Comparison of ENCODE assay signal across 1 cellular context in the genomic region with DNA sequence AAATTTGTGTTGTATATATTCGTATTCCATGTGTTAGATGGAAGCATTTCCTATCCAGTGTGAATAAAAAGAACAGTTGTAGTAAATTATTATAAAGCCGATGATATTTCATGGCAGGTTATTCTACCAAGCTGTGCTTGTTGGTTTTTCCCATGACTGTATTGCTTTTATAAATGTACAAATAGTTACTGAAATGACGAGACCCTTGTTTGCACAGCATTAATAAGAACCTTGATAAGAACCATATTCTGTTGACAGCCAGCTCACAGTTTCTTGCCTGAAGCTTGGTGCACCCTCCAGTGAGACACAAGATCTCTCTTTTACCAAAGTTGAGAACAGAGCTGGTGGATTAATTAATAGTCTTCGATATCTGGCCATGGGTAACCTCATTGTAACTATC.
TF ChIP-seq lines count a peak whose summit lies in the region.

No MANE protein-coding gene starts in this region.

TF ChIP-seq in IMR-90, 13 proteins besides CTCF, POLR2A, EP300 and RAD21:
- TF ChIP-seq MXI1 (IDR thresholded peaks at IDR 0.05; ENCODE audit: borderline replicate concordance, low read depth, low read length) = no peak
- TF ChIP-seq SMC3 (IDR thresholded peaks at IDR 0.05; ENCODE audit: low read depth, low read length) = no peak
- no peak for TF ChIP-seq RCOR1 (IDR thresholded peaks at IDR 0.05; ENCODE audit: insufficient replicate concordance, low read length)
- TF ChIP-seq RFX5 (IDR thresholded peaks at IDR 0.05; ENCODE audit: low read depth, low read length) = no peak
- TF ChIP-seq, protein P1, sequence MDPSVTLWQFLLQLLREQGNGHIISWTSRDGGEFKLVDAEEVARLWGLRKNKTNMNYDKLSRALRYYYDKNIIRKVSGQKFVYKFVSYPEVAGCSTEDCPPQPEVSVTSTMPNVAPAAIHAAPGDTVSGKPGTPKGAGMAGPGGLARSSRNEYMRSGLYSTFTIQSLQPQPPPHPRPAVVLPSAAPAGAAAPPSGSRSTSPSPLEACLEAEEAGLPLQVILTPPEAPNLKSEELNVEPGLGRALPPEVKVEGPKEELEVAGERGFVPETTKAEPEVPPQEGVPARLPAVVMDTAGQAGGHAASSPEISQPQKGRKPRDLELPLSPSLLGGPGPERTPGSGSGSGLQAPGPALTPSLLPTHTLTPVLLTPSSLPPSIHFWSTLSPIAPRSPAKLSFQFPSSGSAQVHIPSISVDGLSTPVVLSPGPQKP (IDR thresholded peaks at IDR 0.05; ENCODE audit: borderline replicate concordance, low read depth, low read length) = no peak
- no peak for TF ChIP-seq CEBPB (IDR thresholded peaks at IDR 0.05; ENCODE audit: low read depth, low read length)
